ENCODE assay signal across 8 cellular contexts in the genomic region with DNA sequence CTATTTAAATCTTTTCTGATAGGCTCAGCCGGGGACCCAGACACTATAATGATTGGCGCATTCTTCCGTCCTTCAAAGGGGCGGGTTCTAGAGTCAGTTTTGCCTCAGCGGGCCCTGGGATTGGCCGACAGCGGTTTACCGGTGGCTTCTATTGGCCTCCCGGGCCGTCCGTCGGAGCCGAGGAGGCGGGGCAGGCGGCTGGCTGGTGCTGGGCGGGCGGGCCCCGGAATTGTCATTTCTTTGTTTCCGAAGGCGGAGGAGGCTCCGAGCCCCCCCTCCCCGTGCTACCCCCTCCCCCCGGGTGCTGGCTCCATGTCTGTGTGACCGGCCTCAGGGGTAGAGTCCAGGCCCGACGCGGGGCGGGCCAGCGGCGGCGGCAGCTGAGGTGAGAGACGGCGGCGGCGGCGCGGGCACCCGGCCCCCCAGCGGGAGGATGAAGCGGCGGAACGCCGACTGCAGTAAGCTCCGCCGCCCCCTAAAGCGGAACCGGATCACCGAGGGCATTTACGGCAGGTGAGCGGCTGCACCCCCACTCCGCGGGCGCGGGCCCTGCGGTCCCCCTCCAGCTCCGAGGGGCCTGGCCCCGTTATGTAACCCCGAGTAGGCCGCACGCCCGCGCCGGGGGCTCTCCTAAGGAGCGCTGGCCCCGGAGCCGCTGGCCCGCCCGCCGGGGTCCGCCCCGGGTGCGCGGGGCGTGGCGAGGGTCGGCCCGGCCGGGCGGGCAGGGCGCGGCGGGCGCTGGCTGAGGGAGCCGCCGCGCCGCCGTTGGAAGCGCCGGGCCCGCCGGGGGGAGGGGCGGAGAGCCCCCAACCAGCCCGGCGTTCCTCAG. TPM values are rescaled to one million over a fixed set of nuclear protein-coding genes. Genes with fewer than 3 reads are reported as not detected.
A peak's percentile ranks its signal among the peaks of the same experiment; 100 is the strongest.
DNase-seq lines count a peak whose midpoint lies in the region; ATAC-seq and TF ChIP-seq lines count a peak whose summit lies in the region.

A gene with protein sequence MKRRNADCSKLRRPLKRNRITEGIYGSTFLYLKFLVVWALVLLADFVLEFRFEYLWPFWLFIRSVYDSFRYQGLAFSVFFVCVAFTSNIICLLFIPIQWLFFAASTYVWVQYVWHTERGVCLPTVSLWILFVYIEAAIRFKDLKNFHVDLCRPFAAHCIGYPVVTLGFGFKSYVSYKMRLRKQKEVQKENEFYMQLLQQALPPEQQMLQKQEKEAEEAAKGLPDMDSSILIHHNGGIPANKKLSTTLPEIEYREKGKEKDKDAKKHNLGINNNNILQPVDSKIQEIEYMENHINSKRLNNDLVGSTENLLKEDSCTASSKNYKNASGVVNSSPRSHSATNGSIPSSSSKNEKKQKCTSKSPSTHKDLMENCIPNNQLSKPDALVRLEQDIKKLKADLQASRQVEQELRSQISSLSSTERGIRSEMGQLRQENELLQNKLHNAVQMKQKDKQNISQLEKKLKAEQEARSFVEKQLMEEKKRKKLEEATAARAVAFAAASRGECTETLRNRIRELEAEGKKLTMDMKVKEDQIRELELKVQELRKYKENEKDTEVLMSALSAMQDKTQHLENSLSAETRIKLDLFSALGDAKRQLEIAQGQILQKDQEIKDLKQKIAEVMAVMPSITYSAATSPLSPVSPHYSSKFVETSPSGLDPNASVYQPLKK (plus strand): TSS at position 232 of the 829 bp plus-strand sequence. CDS start 202 bp downstream, at position 434.

- H3K4me2 ChIP-seq in GM23338: peak within 1 kb of the TSS; percentile 89

- TF ChIP-seq POLR2A in esophagus squamous epithelium (IDR thresholded peaks at IDR 0.05): peak in 1 of 4 donors; percentile 33

- H3K9me3 Mint-ChIP-seq in GM23338: no peaks in the 10 kb centered on the region
- no peaks in the 10 kb centered on the region for H3K9me3 Mint-ChIP-seq in activated T-helper 1 cell treated with anti-CD3 and anti-CD28 coated beads, Interleukin-12 subunit alpha, Interleukin-12 subunit beta, Interleukin-2, Interleukin-4 antibody, amounts not matched to agents 30 ng/mL and 10 ng/mL and 1 ng/mL, durations not matched to agents 14 hours and 24 hours and 36 hours

- H3K36me3 Mint-ChIP-seq in GM23338 (ENCODE audit: low read depth): no peaks in the 10 kb centered on the region
- peaks cover 5% of the 10 kb centered on the region for H3K36me3 Mint-ChIP-seq in activated T-helper 1 cell treated with anti-CD3 and anti-CD28 coated beads, Interleukin-12 subunit alpha, Interleukin-12 subunit beta, Interleukin-2, Interleukin-4 antibody, amounts not matched to agents 30 ng/mL and 10 ng/mL and 1 ng/mL, durations not matched to agents 14 hours and 24 hours and 36 hours (ENCODE audit: low read depth)

- H3K9me3 ChIP-seq in esophagus squamous epithelium (no peaks in the 10 kb centered on the region), muscle layer of duodenum (ENCODE audit: control insufficient read depth in 1 of 2, low read length in 2 of 2) (no peaks in the 10 kb centered on the region)

- H3K9me2 ChIP-seq in GM23338 (ENCODE audit: insufficient read depth): no peaks in the 10 kb centered on the region

- DNase-seq in DMS79 (lab: John Stamatoyannopoulos, UW) (peak; percentile 92), GM23338 (ENCODE audit: low spot score) (peak; percentile 98), LHCN-M2 (ENCODE audit: low read depth) (peak; percentile 94), RPMI8226 (peak; percentile 98), esophagus squamous epithelium (lab: John Stamatoyannopoulos, UW) (peak; percentile 87)
- peak; percentile 96 for DNase-seq in activated T-helper 1 cell treated with anti-CD3 and anti-CD28 coated beads, Interleukin-12 subunit alpha, Interleukin-12 subunit beta, Interleukin-2, Interleukin-4 antibody, amounts not matched to agents 30 ng/mL and 10 ng/mL and 1 ng/mL, durations not matched to agents 14 hours and 24 hours and 36 hours (ENCODE audit: low spot score)
- peak; percentile 91 for DNase-seq in stimulated activated CD8-positive, alpha-beta memory T cell treated with anti-CD3 and anti-CD28 coated beads, Interleukin-7, amount 100 ng/mL, for 24 hours (ENCODE audit: low read depth)

- TF ChIP-seq CTCF in GM23338 (conservative IDR thresholded peaks at IDR 0.05; ENCODE audit: low read depth in 2 of 2) (no peak), esophagus squamous epithelium (IDR thresholded peaks at IDR 0.05) (peak in 2 of 6 experiments; percentile 14 to 22)

- peaks cover 43% of the 10 kb centered on the region for H3K79me2 ChIP-seq in GM23338 (replicated peaks; ENCODE audit: insufficient read depth)

- peak within 1 kb of the TSS; percentile 94 for H2AFZ ChIP-seq in GM23338

- ATAC-seq in GM23338: peak; percentile 93

- peak within 1 kb of the TSS; percentile 93 for H3K4me3 Mint-ChIP-seq in GM23338
- peak within 1 kb of the TSS; percentile 97 for H3K4me3 Mint-ChIP-seq in activated T-helper 1 cell treated with anti-CD3 and anti-CD28 coated beads, Interleukin-12 subunit alpha, Interleukin-12 subunit beta, Interleukin-2, Interleukin-4 antibody, amounts not matched to agents 30 ng/mL and 10 ng/mL and 1 ng/mL, durations not matched to agents 14 hours and 24 hours and 36 hours

- intact Hi-C loops in activated T-helper 1 cell treated with anti-CD3 and anti-CD28 coated beads, Interleukin-12 subunit alpha, Interleukin-12 subunit beta, Interleukin-2, Interleukin-4 antibody, amounts not matched to agents 30 ng/mL and 10 ng/mL and 1 ng/mL, durations not matched to agents 14 hours and 24 hours and 36 hours (cut with micrococcal nuclease): loop anchor here (1.0 to 5.0 kb wide), 6 partner anchors 16 to 389 kb away; a partner anchor contains a TSS
- intact Hi-C loops in esophagus squamous epithelium (cut with DNase I): no loop called here

- H3K27ac ChIP-seq in GM23338 (ENCODE audit: low read depth) (no peak within 1 kb of the TSS), esophagus squamous epithelium (peak within 1 kb of the TSS; percentile 95 to 99 (median 96)), muscle layer of duodenum (ENCODE audit: low read length) (peak within 1 kb of the TSS; percentile 95)

- H3K36me3 ChIP-seq in GM23338 (ENCODE audit: insufficient read depth) (no peaks in the 10 kb centered on the region), esophagus squamous epithelium (no peaks in the 10 kb centered on the region), muscle layer of duodenum (ENCODE audit: control insufficient read depth in 1 of 2, insufficient read depth in 2 of 2, low read length in 2 of 2) (no peaks in the 10 kb centered on the region)

- peaks cover 3% of the 10 kb centered on the region; the same call in 2 of the 3 replicates for H3K4me1 Mint-ChIP-seq in GM23338
- peaks cover 48% of the 10 kb centered on the region for H3K4me1 Mint-ChIP-seq in activated T-helper 1 cell treated with anti-CD3 and anti-CD28 coated beads, Interleukin-12 subunit alpha, Interleukin-12 subunit beta, Interleukin-2, Interleukin-4 antibody, amounts not matched to agents 30 ng/mL and 10 ng/mL and 1 ng/mL, durations not matched to agents 14 hours and 24 hours and 36 hours (ENCODE audit: low read depth)

- H3K27me3 ChIP-seq in GM23338 (ENCODE audit: insufficient read depth) (peaks cover 9% of the 10 kb centered on the region; the same call in 1 of the 2 replicates), esophagus squamous epithelium (no peaks in the 10 kb centered on the region), muscle layer of duodenum (ENCODE audit: low read depth, low read length) (no peaks in the 10 kb centered on the region)

- peak within 1 kb of the TSS; percentile 97 for H3K27ac Mint-ChIP-seq in GM23338
- H3K27ac Mint-ChIP-seq in activated T-helper 1 cell treated with anti-CD3 and anti-CD28 coated beads, Interleukin-12 subunit alpha, Interleukin-12 subunit beta, Interleukin-2, Interleukin-4 antibody, amounts not matched to agents 30 ng/mL and 10 ng/mL and 1 ng/mL, durations not matched to agents 14 hours and 24 hours and 36 hours: peak within 1 kb of the TSS; percentile 98

- H3K4me1 ChIP-seq in GM23338 (ENCODE audit: insufficient read depth) (peaks cover 8% of the 10 kb centered on the region), esophagus squamous epithelium (peaks cover 22 to 78% (median 29%) of the 10 kb centered on the region in 3 donors), muscle layer of duodenum (ENCODE audit: control insufficient read depth in 1 of 2, insufficient read depth in 2 of 2, low read length in 2 of 2) (peaks cover 33 to 35% of the 10 kb centered on the region in 2 donors)

- H3K4me3 ChIP-seq in GM23338: peak within 1 kb of the TSS; percentile 78
- H3K4me3 ChIP-seq in esophagus squamous epithelium: peak within 1 kb of the TSS; percentile 80 to 100 (median 92)
- H3K4me3 ChIP-seq in muscle layer of duodenum (ENCODE audit: low read depth in 1 of 2, low read length in 2 of 2): peak within 1 kb of the TSS; percentile 78 to 94

- 0% methylated on average over 2 to 12 of the region's 95 CpGs for WGBS in esophagus squamous epithelium, 2 donors

- H3K27me3 Mint-ChIP-seq in GM23338 (ENCODE audit: insufficient read depth, low read depth, poor library complexity): peaks cover 3% of the 10 kb centered on the region
- H3K27me3 Mint-ChIP-seq in activated T-helper 1 cell treated with anti-CD3 and anti-CD28 coated beads, Interleukin-12 subunit alpha, Interleukin-12 subunit beta, Interleukin-2, Interleukin-4 antibody, amounts not matched to agents 30 ng/mL and 10 ng/mL and 1 ng/mL, durations not matched to agents 14 hours and 24 hours and 36 hours (ENCODE audit: insufficient read depth): peaks cover 3% of the 10 kb centered on the region

- H3F3A ChIP-seq in GM23338 (replicated peaks; ENCODE audit: low read depth): 0 out of 2 replicates have a peak, but pooled peaks cover 2% of the 10 kb centered on the region

- H4K20me1 ChIP-seq in GM23338 (replicated peaks; ENCODE audit: insufficient read depth): peaks cover 3% of the 10 kb centered on the region

TF ChIP-seq in GM23338, 12 proteins besides CTCF, POLR2A, EP300 and RAD21:
- TF ChIP-seq JUNB (IDR thresholded peaks at IDR 0.05; ENCODE audit: unreplicated experiment) (no peak), EZH2phosphoT487 (IDR thresholded peaks at IDR 0.05; ENCODE audit: unreplicated experiment) (no peak)

RNA-seq across cellular contexts. Expression of the gene that starts here (rescaled TPM):
- 8.9 and 9.8 TPM in 2 replicates for total RNA-seq in GM23338 (2014; rRNA removed; shearing (Covaris generic))
- polyA plus RNA-seq in GM23338 (2016; fragmentation: Nextera tagmentation; extraction: Ambion mirVana): 10.3 and 10.6 TPM in 2 replicates
- total RNA-seq in LHCN-M2 (2014; rRNA removed): 12.8 and 14.5 TPM in 2 replicates
- 6.9 TPM for polyA plus RNA-seq in LHCN-M2 (2012)
- total RNA-seq in activated T-helper 1 cell treated with anti-CD3 and anti-CD28 coated beads, Interleukin-12 subunit alpha, Interleukin-12 subunit beta, Interleukin-2, Interleukin-4 antibody, amounts not matched to agents 30 ng/mL and 10 ng/mL and 1 ng/mL, durations not matched to agents 14 hours and 24 hours and 36 hours: 14.2 and 14.3 TPM in 2 replicates
- 10 to 100 TPM; 14.4 to 18.8 (median 14.9) TPM for total RNA-seq in esophagus squamous epithelium
